6 cellular contexts compared by ENCODE assay signal in genomic region chr7:82128546-82128945, GRCh38.
"Had no signal": no experiment of that assay in that cellular context is flagged by ENCODE, and none has a peak within 500 bp of the region (broad histone marks: within the 10 kb centered on the region; RNA-seq: fewer than 3 reads in every experiment).

No MANE protein-coding gene starts in this region.

- H3K4me2 ChIP-seq: KMS-11 had no signal

- H3K9ac ChIP-seq: GM23248, KMS-11 had no signal

- ATAC-seq: K562 had no signal

- H3K4me3 Mint-ChIP-seq: H9 had no signal

- DNase-seq: GM23248, H9, HCEC 1CT, IMR-90 had no signal

- H3K4me3 ChIP-seq: GM23248, K562 had no signal

- H3K27ac ChIP-seq: GM23248, KMS-11 had no signal

- H2AFZ ChIP-seq: GM23248 had no signal

- H3K27ac Mint-ChIP-seq: H9 had no signal
